1 cellular context compared by ENCODE assay signal in the genomic region with DNA sequence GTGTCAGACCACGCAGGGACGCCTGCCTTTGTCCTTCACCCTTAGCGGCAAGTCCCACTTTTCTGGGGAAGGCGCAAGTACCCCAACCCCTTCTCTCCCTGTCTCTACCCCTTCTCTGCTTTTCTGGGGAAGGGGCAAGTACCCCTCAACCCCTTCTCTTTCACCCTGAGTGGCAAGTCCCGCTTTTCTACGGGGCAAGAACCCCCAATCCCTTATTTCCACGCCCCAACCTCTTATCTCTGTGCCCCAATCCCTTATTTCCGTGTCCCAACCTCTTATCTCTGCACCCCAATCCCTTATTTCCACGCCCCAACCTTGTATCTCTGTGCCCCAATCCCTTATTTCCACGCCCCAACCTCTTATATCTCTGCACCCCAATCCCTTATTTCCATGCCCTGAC. TPM values are rescaled to one million over a fixed set of nuclear protein-coding genes. Genes with fewer than 3 reads are reported as not detected.
"Had no signal": no experiment of that assay in that cellular context is flagged by ENCODE, and none has a peak within 500 bp of the region (broad histone marks: within the 10 kb centered on the region; RNA-seq: fewer than 3 reads in every experiment).

No MANE protein-coding gene starts in this region.

RNA-seq across cellular contexts. Expression of a gene that starts 16.2 kb away (rescaled TPM):
- total RNA-seq: SJCRH30 had no signal
